Comparison of ENCODE assay signal across 16 cellular contexts in the genomic region with DNA sequence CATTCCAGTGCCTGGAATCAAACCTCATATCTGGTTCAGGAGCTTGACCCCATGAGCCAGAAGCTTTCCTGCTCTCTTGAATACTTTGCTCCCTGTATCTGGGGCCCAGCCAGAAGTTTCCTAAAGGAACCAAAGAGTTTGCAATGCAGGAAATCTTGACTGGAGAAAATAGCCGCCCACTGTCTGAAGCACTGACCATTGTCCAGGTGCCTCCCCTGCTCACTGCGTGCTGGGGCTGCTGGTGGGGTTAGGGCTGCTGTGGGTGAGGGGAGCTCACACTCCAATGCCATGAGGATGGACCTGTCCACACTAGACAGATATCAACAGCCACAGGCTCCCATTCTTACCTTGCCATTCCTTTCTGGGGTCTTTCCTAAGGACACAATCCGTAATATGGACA.
DNase-seq lines count a peak whose midpoint lies in the region; ATAC-seq, FAIRE-seq and TF ChIP-seq lines count a peak whose summit lies in the region.
"Had no signal": no experiment of that assay in that cellular context is flagged by ENCODE, and none has a peak within 500 bp of the region (broad histone marks: within the 10 kb centered on the region; RNA-seq: fewer than 3 reads in every experiment).

No MANE protein-coding gene starts in this region.

- no peaks in the 10 kb centered on the region for H4K20me1 ChIP-seq in osteoblast (ENCODE audit: insufficient read depth, low read length)
- H4K20me1 ChIP-seq: BLaER1 had no signal

- TF ChIP-seq RAD21 in A549 (conservative IDR thresholded peaks at IDR 0.05 in 1 of 2, IDR thresholded peaks at IDR 0.05 in 1 of 2), result no peak

- H3K9ac ChIP-seq in HUES48 (ENCODE audit: low read depth, low read length), result no peak overlapping the region
- H3K9ac ChIP-seq: BLaER1 had no signal

- TF ChIP-seq CTCF in A549 (IDR thresholded peaks at IDR 0.05) (no peak), foreskin keratinocyte (conservative IDR thresholded peaks at IDR 0.05) (no peak), osteoblast (IDR thresholded peaks at IDR 0.05; ENCODE audit: extremely low read depth, low read depth, low read length) (no peak)

- WGBS in A549 (ENCODE audit: missing lambda C conversion rate), result 70% methylated on average over 3 of the region's 3 CpGs

- no peaks in the 10 kb centered on the region for H3K79me2 ChIP-seq in osteoblast (ENCODE audit: insufficient read depth, low read length)

- H3K4me3 ChIP-seq in A549 (no peak overlapping the region), HUES48 (ENCODE audit: low read depth, low read length) (no peak overlapping the region), osteoblast (ENCODE audit: insufficient read depth, low read length) (no peak overlapping the region)
- H3K4me3 ChIP-seq: BLaER1, SJCRH30 had no signal

- H3K4me1 ChIP-seq in A549 (peaks cover 14% of the 10 kb centered on the region), HUES48 (ENCODE audit: control insufficient read depth, insufficient read depth, low read length) (peaks cover 6% of the 10 kb centered on the region; the same call in 1 of the 2 replicates), foreskin keratinocyte (no peaks in the 10 kb centered on the region), osteoblast (ENCODE audit: insufficient read depth, low read length) (peaks cover 5% of the 10 kb centered on the region)
- H3K4me1 ChIP-seq: SJCRH30 had no signal

- FAIRE-seq in A549 (lab: Jason Lieb, UNC), result no peak

- 0 out of 6 replicates have a peak overlapping the region, but pooled peaks of 1 of the 2 experiments have one; percentile 20 for H3K27ac ChIP-seq in A549
- peak overlapping the region; percentile 54 for H3K27ac ChIP-seq in HUES48 (ENCODE audit: low read depth, low read length)
- H3K27ac ChIP-seq in foreskin keratinocyte, result no peak overlapping the region
- H3K27ac ChIP-seq in osteoblast (ENCODE audit: low read depth, low read length), result no peak overlapping the region
- H3K27ac ChIP-seq: BLaER1, SJCRH30 had no signal

- POLR2A ChIA-PET in A549 (lab: Yijun Ruan, JAX), result interaction anchor here (0.5 kb wide), 1 partner anchor 294 kb away, joined by 6 read pairs; no protein-coding TSS in a partner anchor

- DNase-seq in A549 (ENCODE audit: low read depth in 1 of 2, low spot score in 1 of 2) (no peak), foreskin keratinocyte (no peak), osteoblast (ENCODE audit: insufficient read length, low spot score, missing footprints) (peak; percentile 77), NCI-H226 (no peak), GM19238 (ENCODE audit: insufficient read length, low spot score) (no peak)
- DNase-seq: DMS 273 treated with DMSO at 0.1 percent for 48 hours, Karpas-422, MM.1S, NCI-H1105 treated with DMSO at 0.1 percent for 48 hours, NCI-H187, NCI-H446 treated with DMSO at 0.1 percent for 48 hours, NCI-H774, SJCRH30 had no signal

- H2AFZ ChIP-seq in osteoblast (ENCODE audit: low read length), result no peak overlapping the region

- TF ChIP-seq EP300 in A549 (IDR thresholded peaks at IDR 0.05), result no peak

- ATAC-seq in A549 (peak; percentile 26 to 33; a peak in 3 of 6 replicates), foreskin keratinocyte (peak; percentile 12), HG03025 (IDR thresholded peaks at IDR 0.05; ENCODE audit: low FRiP score, unreplicated experiment) (no peak)

- peak overlapping the region; percentile 44 for H3K4me2 ChIP-seq in A549
- no peak overlapping the region for H3K4me2 ChIP-seq in osteoblast (ENCODE audit: insufficient read depth, low read length)
- H3K4me2 ChIP-seq: BLaER1 had no signal

- H3K9me3 ChIP-seq in A549 (no peaks in the 10 kb centered on the region), HUES48 (ENCODE audit: control insufficient read depth, insufficient read depth, low read length) (peaks cover 20% of the 10 kb centered on the region), osteoblast (ENCODE audit: low read depth, low read length) (no peaks in the 10 kb centered on the region)
- H3K9me3 ChIP-seq: SJCRH30 had no signal

- H3K36me3 ChIP-seq in HUES48 (ENCODE audit: control insufficient read depth, insufficient read depth, low read length) (no peaks in the 10 kb centered on the region), osteoblast (ENCODE audit: insufficient read depth, low read length) (no peaks in the 10 kb centered on the region)
- H3K36me3 ChIP-seq: BLaER1, SJCRH30 had no signal

- CTCF ChIA-PET in A549 (lab: Yijun Ruan, JAX), result interaction anchor here (0.7 to 2.3 kb wide), 6 partner anchors 9 to 208 kb away, joined by 3 to 15 read pairs (median 4); no protein-coding TSS in a partner anchor

- H3K27me3 ChIP-seq in HUES48 (ENCODE audit: control insufficient read depth, insufficient read depth, low read length), result no peaks in the 10 kb centered on the region
- H3K27me3 ChIP-seq in foreskin keratinocyte, result peaks cover 55% of the 10 kb centered on the region
- H3K27me3 ChIP-seq in osteoblast (ENCODE audit: insufficient read depth, low read length), result peaks cover 45% of the 10 kb centered on the region
- H3K27me3 ChIP-seq: BLaER1 had no signal

- no peak for TF ChIP-seq POLR2A in A549 (IDR thresholded peaks at IDR 0.05; ENCODE audit: low read length)

TF ChIP-seq in A549, 52 proteins besides CTCF, POLR2A, EP300 and RAD21:
- TF ChIP-seq KDM1A (IDR thresholded peaks at IDR 0.05; ENCODE audit: low read depth), result no peak
- peak; percentile 8; the same call in 1 of the 2 replicates for TF ChIP-seq JUNB (IDR thresholded peaks at IDR 0.05)
- TF ChIP-seq CBX2 (IDR thresholded peaks at IDR 0.05; ENCODE audit: borderline replicate concordance, low read depth), result no peak
- no peak for TF ChIP-seq EHMT2 (IDR thresholded peaks at IDR 0.05; ENCODE audit: low read depth)
